14 cellular contexts compared by ENCODE assay signal in the genomic region with DNA sequence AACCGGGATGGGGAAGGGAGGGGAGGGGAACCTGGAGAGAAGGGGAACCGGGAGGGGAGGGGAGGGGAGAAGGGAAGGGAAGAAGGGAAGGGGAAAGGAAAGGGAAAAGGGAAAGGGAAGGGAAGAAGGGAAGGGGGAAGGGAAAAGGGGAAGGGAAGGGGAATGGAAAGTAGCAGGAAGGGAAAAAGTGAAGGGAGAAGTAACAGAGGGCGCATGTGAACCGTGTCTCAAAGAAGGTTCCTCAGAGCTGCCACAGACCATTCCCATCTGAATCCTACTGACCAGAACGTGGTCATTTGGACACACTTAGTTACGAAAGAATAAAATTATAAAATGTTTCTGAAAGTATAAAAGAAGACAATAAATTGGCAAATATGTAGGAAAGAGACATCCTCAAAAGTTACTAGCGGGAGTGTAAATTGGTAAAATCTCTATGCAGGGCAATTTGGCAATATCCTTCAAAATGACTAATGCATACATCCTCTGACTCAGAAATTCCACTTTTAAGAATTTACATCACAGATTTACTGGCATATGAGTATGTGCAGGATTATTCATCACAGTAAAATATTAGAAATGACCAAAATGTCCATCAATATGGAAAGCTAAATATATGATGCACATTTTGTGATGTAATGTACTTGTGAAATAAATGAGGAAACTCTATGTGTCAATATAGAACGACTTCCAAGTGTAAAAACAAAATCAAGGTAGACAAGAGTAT. TPM values are rescaled to one million over a fixed set of nuclear protein-coding genes. Genes with fewer than 3 reads are reported as not detected.
DNase-seq lines count a peak whose midpoint lies in the region; ATAC-seq, FAIRE-seq and TF ChIP-seq lines count a peak whose summit lies in the region.
"Had no signal": no experiment of that assay in that cellular context is flagged by ENCODE, and none has a peak within 500 bp of the region (broad histone marks: within the 10 kb centered on the region; RNA-seq: fewer than 3 reads in every experiment).

No MANE protein-coding gene starts in this region.

- H2BK15ac ChIP-seq in IMR-90 (ENCODE audit: low read depth, low read length): peak overlapping the region; percentile 99; the same call in 2 of the 3 replicates

- no peak for TF ChIP-seq RAD21 in IMR-90 (IDR thresholded peaks at IDR 0.05; ENCODE audit: low read length)

- H2AFZ ChIP-seq in IMR-90 (replicated peaks; ENCODE audit: low read length, poor library complexity): no peak overlapping the region

- peak overlapping the region; percentile 86 for H4K91ac ChIP-seq in IMR-90 (ENCODE audit: insufficient read depth, low read depth, low read length)

- no peak overlapping the region for H2AK9ac ChIP-seq in IMR-90 (replicated peaks; ENCODE audit: low read depth, low read length, poor library complexity)

- H2BK120ac ChIP-seq in IMR-90 (ENCODE audit: low read depth, low read length): peak overlapping the region; percentile 68

- H3K36me3 Mint-ChIP-seq in activated CD8-positive, alpha-beta T cell treated with anti-CD3 and anti-CD28 coated beads, Interleukin-2, amount 10 ng/mL, durations not matched to agents 7 days and 5 days (ENCODE audit: low read depth): no peaks in the 10 kb centered on the region

- H3K9ac ChIP-seq in IMR-90 (ENCODE audit: low read depth, low read length): peak overlapping the region; percentile 36; the same call in 1 of the 2 replicates

- H3K4me1 Mint-ChIP-seq in activated CD8-positive, alpha-beta T cell treated with anti-CD3 and anti-CD28 coated beads, Interleukin-2, amount 10 ng/mL, durations not matched to agents 7 days and 5 days (ENCODE audit: low read depth): no peaks in the 10 kb centered on the region

- CTCF ChIA-PET in IMR-90 (lab: Yijun Ruan, JAX): no interaction called here
- CTCF ChIA-PET in activated CD8-positive, alpha-beta T cell treated with anti-CD3 and anti-CD28 coated beads, Interleukin-2, amount 10 ng/mL, durations not matched to agents 7 days and 5 days (lab: Charles Lee): interaction anchor here (1.0 to 1.6 kb wide), 4 partner anchors 9 to 197 kb away, joined by 3 to 4 read pairs (median 3); partner anchors contain the start of gene OTUD1

- H3K14ac ChIP-seq in IMR-90 (replicated peaks; ENCODE audit: low read depth, low read length): peak overlapping the region; percentile 33; the same call in 1 of the 2 replicates

- H3K4me1 ChIP-seq in IMR-90 (ENCODE audit: control insufficient read depth, insufficient read depth, low read length): peaks cover 7% of the 10 kb centered on the region
- H3K4me1 ChIP-seq in foreskin keratinocyte: no peaks in the 10 kb centered on the region

- H3K4me2 ChIP-seq in IMR-90 (ENCODE audit: low read depth, low read length): peak overlapping the region; percentile 22; the same call in 1 of the 2 replicates
- H3K4me2 ChIP-seq: smooth muscle cell had no signal

- peaks cover 6% of the 10 kb centered on the region for H3K27me3 Mint-ChIP-seq in activated CD8-positive, alpha-beta T cell treated with anti-CD3 and anti-CD28 coated beads, Interleukin-2, amount 10 ng/mL, durations not matched to agents 7 days and 5 days (ENCODE audit: low read depth)

- H3K56ac ChIP-seq in IMR-90 (ENCODE audit: extremely low read depth, insufficient read depth, low read length): peak overlapping the region; percentile 52; the same call in 1 of the 2 replicates

- POLR2A ChIA-PET in IMR-90 (lab: Charles Lee; ENCODE audit: unreplicated experiment): no interaction called here
- POLR2A ChIA-PET in activated CD8-positive, alpha-beta T cell treated with anti-CD3 and anti-CD28 coated beads, Interleukin-2, amount 10 ng/mL, durations not matched to agents 7 days and 5 days (lab: Charles Lee): no interaction called here

- H4K5ac ChIP-seq in IMR-90 (ENCODE audit: low read depth, low read length): peak overlapping the region; percentile 87; the same call in 1 of the 2 replicates

- peak overlapping the region; percentile 53; the same call in 1 of the 2 replicates for H3K23ac ChIP-seq in IMR-90 (ENCODE audit: low read depth, low read length)

- 95% methylated on average over 2 of the region's 8 CpGs; no CpG with 5 or more reads in 1 of the 2 experiments for WGBS in IMR-90 (ENCODE audit: extremely low coverage in 2 of 2, insufficient read length in 1 of 2), 2 experiments

- no peak for TF ChIP-seq POLR2A in IMR-90 (IDR thresholded peaks at IDR 0.05; ENCODE audit: low read depth, low read length)

- H3K4me3 Mint-ChIP-seq in activated CD8-positive, alpha-beta T cell treated with anti-CD3 and anti-CD28 coated beads, Interleukin-2, amount 10 ng/mL, durations not matched to agents 7 days and 5 days: no peak overlapping the region

- TF ChIP-seq CTCF in IMR-90 (conservative IDR thresholded peaks at IDR 0.05; ENCODE audit: low read depth, low read length): no peak
- no peak for TF ChIP-seq CTCF in foreskin keratinocyte (conservative IDR thresholded peaks at IDR 0.05)

- no peaks in the 10 kb centered on the region for H3K9me3 ChIP-seq in IMR-90 (ENCODE audit: control insufficient read depth, insufficient read depth, low read length)

- no peak for FAIRE-seq in frontal cortex (lab: Jason Lieb, UNC)
- FAIRE-seq: GM12878, K562 had no signal

- H3K27me3 ChIP-seq in IMR-90 (ENCODE audit: control insufficient read depth, insufficient read depth, low read length) (no peaks in the 10 kb centered on the region), foreskin keratinocyte (no peaks in the 10 kb centered on the region)

- intact Hi-C loops in IMR-90 (cut with micrococcal nuclease): no loop called here

- H4K20me1 ChIP-seq in IMR-90 (ENCODE audit: insufficient read depth, low read length): no peaks in the 10 kb centered on the region

- peak overlapping the region; percentile 70 for H2BK20ac ChIP-seq in IMR-90 (ENCODE audit: low read depth, low read length)

- H3K18ac ChIP-seq in IMR-90 (ENCODE audit: low read depth, low read length): peak overlapping the region; percentile 90

- H2BK5ac ChIP-seq in IMR-90 (ENCODE audit: low read depth, low read length, poor library complexity, severe bottlenecking): peak overlapping the region; percentile 65

- in situ Hi-C loops in IMR-90 (cut with MboI; ENCODE audit: low sequenced_read_pairs): no loop called here

- H3K27ac Mint-ChIP-seq in activated CD8-positive, alpha-beta T cell treated with anti-CD3 and anti-CD28 coated beads, Interleukin-2, amount 10 ng/mL, durations not matched to agents 7 days and 5 days: no peak overlapping the region

- peak overlapping the region; percentile 91 for H3K4ac ChIP-seq in IMR-90 (ENCODE audit: low read depth, low read length)

- H2AK5ac ChIP-seq in IMR-90 (ENCODE audit: low read depth, low read length): peak overlapping the region; percentile 89

- BruUV-seq in IMR-90 (replicated peaks; lab: Mats Ljungman, UMichigan): no TSS peak

- ATAC-seq in IMR-90 (ENCODE audit: low read depth) (peak; percentile 49), foreskin keratinocyte (peak; percentile 95), HG03442 (IDR thresholded peaks at IDR 0.05; ENCODE audit: unreplicated experiment) (no peak)
- ATAC-seq in activated CD8-positive, alpha-beta T cell treated with anti-CD3 and anti-CD28 coated beads, Interleukin-2, amount 10 ng/mL, durations not matched to agents 7 days and 5 days: peak; percentile 47
- ATAC-seq: GM12878, K562 had no signal

- H3K36me3 ChIP-seq in IMR-90 (ENCODE audit: control insufficient read depth, insufficient read depth, low read length): no peaks in the 10 kb centered on the region

- H3K79me1 ChIP-seq in IMR-90 (ENCODE audit: low read depth in 1 of 2, low read length in 2 of 2): no peaks in the 10 kb centered on the region

- peak overlapping the region; percentile 85 to 94; a peak in 3 of 4 replicates for H4K8ac ChIP-seq in IMR-90 (ENCODE audit: low read depth in 2 of 2, low read length in 2 of 2)

- H3K9me1 ChIP-seq in IMR-90 (ENCODE audit: insufficient read depth, low read length): peaks cover 3% of the 10 kb centered on the region; the same call in 1 of the 2 replicates

- H3K9me3 Mint-ChIP-seq in activated CD8-positive, alpha-beta T cell treated with anti-CD3 and anti-CD28 coated beads, Interleukin-2, amount 10 ng/mL, durations not matched to agents 7 days and 5 days (ENCODE audit: insufficient read depth): peaks cover 4% of the 10 kb centered on the region

- dilution Hi-C loops in IMR-90 (cut with HindIII; ENCODE audit: low sequenced_read_pairs, unreplicated experiment): no loop called here

- no peak overlapping the region for H3K4me3 ChIP-seq in IMR-90 (ENCODE audit: insufficient read depth, low read depth, low read length)
- H3K4me3 ChIP-seq: GM12878, K562, smooth muscle cell had no signal

- DNase-seq in CD1c-positive myeloid dendritic cell (ENCODE audit: extremely low spot score): peak; percentile 67
- DNase-seq in IMR-90: peak; percentile 89
- DNase-seq in activated CD8-positive, alpha-beta T cell treated with anti-CD3 and anti-CD28 coated beads, Interleukin-2, amount 10 ng/mL, durations not matched to agents 7 days and 5 days: no peak
- DNase-seq in foreskin keratinocyte: peak; percentile 87 to 94
- DNase-seq in frontal cortex (ENCODE audit: low spot score in 2 of 2): no peak
- no peak for DNase-seq in NCI-H128 (lab: John Stamatoyannopoulos, UW; ENCODE audit: unreplicated experiment)
- no peak for DNase-seq in activated gamma-delta T cell treated with Interleukin-2 at 50 U/mL for 16 hours
- DNase-seq: COR-L47, hypothalamus, NCI-H345 had no signal

- H3K27ac ChIP-seq in IMR-90 (ENCODE audit: insufficient read depth, low read length) (peak overlapping the region; percentile 71), foreskin keratinocyte (no peak overlapping the region)

TF ChIP-seq in IMR-90, 13 proteins besides CTCF, POLR2A, EP300 and RAD21 (continues in another document):
- TF ChIP-seq SMC3 (IDR thresholded peaks at IDR 0.05; ENCODE audit: low read depth, low read length): no peak
- no peak for TF ChIP-seq MXI1 (IDR thresholded peaks at IDR 0.05; ENCODE audit: borderline replicate concordance, low read depth, low read length)
- no peak for TF ChIP-seq NFE2L2 (IDR thresholded peaks at IDR 0.05; ENCODE audit: low read depth, low read length)
- no peak for TF ChIP-seq MAZ (IDR thresholded peaks at IDR 0.05; ENCODE audit: borderline replicate concordance, low read depth, low read length)
- no peak for TF ChIP-seq CHD1 (IDR thresholded peaks at IDR 0.05; ENCODE audit: low read depth, low read length)
- peak; percentile 56 for TF ChIP-seq FOS (IDR thresholded peaks at IDR 0.05; ENCODE audit: low read depth, low read length)

RNA-seq across cellular contexts. Expression of gene C10orf67, which starts 12.9 kb away (rescaled TPM):
- 0.18 and 0.28 TPM in 2 replicates for total RNA-seq in IMR-90 (2012; rRNA removed)
- 0.14 and 0.15 TPM in 2 replicates for polyA plus RNA-seq in IMR-90 (2012; rRNA removed)
- polyA plus RNA-seq in IMR-90 (2012; cell fraction: cytosol; rRNA removed): 0.03 and 0.07 TPM in 2 replicates
- 0.20 and 0.47 TPM in 2 replicates for polyA plus RNA-seq in IMR-90 (2012; cell fraction: nucleus; rRNA removed; ENCODE audit: low replicate concordance)
- not detected for total RNA-seq in activated CD8-positive, alpha-beta T cell treated with anti-CD3 and anti-CD28 coated beads, Interleukin-2, amount 10 ng/mL, durations not matched to agents 7 days and 5 days
- 0.10 and 0.11 TPM in 2 replicates for total RNA-seq in foreskin keratinocyte
- 0.02 and 0.18 TPM in 2 replicates for polyA plus RNA-seq in foreskin keratinocyte
- 0.41 TPM for total RNA-seq in frontal cortex
- total RNA-seq: K562, smooth muscle cell had no signal
- polyA plus RNA-seq: GM12878, K562, smooth muscle cell had no signal

Comparison
In these comparisons a context has a peak if more than half of its experiments do, and no peak if none do; other contexts are left out.
1. DNase-seq: peak in CD1c-positive myeloid dendritic cell (single experiment), IMR-90 (single experiment) and foreskin keratinocyte (2 of 2); none in activated CD8-positive, alpha-beta T cell treated with anti-CD3 and anti-CD28 coated beads, Interleukin-2, amount 10 ng/mL, durations not matched to agents 7 days and 5 days (single experiment), frontal cortex (0 of 2), NCI-H128 (single experiment) and activated gamma-delta T cell treated with Interleukin-2 at 50 U/mL for 16 hours (single experiment).